Comparison of ENCODE assay signal across 12 cellular contexts in genomic region chr13:30319130-30319529, GRCh38. TPM values are rescaled to one million over a fixed set of nuclear protein-coding genes. Genes with fewer than 3 reads are reported as not detected.
DNase-seq lines count a peak whose midpoint lies in the region; ATAC-seq, FAIRE-seq and TF ChIP-seq lines count a peak whose summit lies in the region.
"Had no signal": no experiment of that assay in that cellular context is flagged by ENCODE, and none has a peak within 500 bp of the region (broad histone marks: within the 10 kb centered on the region; RNA-seq: fewer than 3 reads in every experiment).

No MANE protein-coding gene starts in this region.

- H3K9me3 ChIP-seq in HAP-1 (no peaks in the 10 kb centered on the region), adipocyte (ENCODE audit: control insufficient read depth, low read length) (no peaks in the 10 kb centered on the region), subcutaneous abdominal adipose tissue (ENCODE audit: control insufficient read depth in 5 of 5, low read length in 5 of 5) (no peaks in the 10 kb centered on the region), HepG2 (ENCODE audit: low read length) (no peaks in the 10 kb centered on the region)

- WGBS in HepG2 (ENCODE audit: low lambda C conversion rate): 94% methylated on average over 4 of the region's 4 CpGs

- H3K9ac ChIP-seq in adipocyte (ENCODE audit: low read length): no peak overlapping the region
- H3K9ac ChIP-seq in subcutaneous abdominal adipose tissue (ENCODE audit: low read length in 5 of 5): no peak overlapping the region
- no peak overlapping the region for H3K9ac ChIP-seq in HepG2 (ENCODE audit: insufficient read depth, low read depth, low read length)

- TF ChIP-seq EP300 in HepG2 (IDR thresholded peaks at IDR 0.05; ENCODE audit: low read depth in 2 of 2, low read length in 2 of 2) (no peak), HepG2 (CRISPR knock-in tag; IDR thresholded peaks at IDR 0.05; ENCODE audit: borderline replicate concordance) (no peak)

- no TSS peak for BruUV-seq in HepG2 (replicated peaks; lab: Mats Ljungman, UMichigan)

- no peak for TF ChIP-seq RAD21 in HepG2 (CRISPR knock-in tag; IDR thresholded peaks at IDR 0.05)

- H3K4me3 ChIP-seq in HAP-1 (no peak overlapping the region), adipocyte (ENCODE audit: low read length) (peak overlapping the region; percentile 14), subcutaneous abdominal adipose tissue (ENCODE audit: low read depth in 1 of 5, low read length in 5 of 5) (no peak overlapping the region), HepG2 (replicated peaks in 1 of 3; ENCODE audit: insufficient read depth in 1 of 3, low read depth in 2 of 3, low read length in 3 of 3) (no peak overlapping the region)
- H3K4me3 ChIP-seq: GM23338 had no signal

- in situ Hi-C loops in HAP-1 (cut with MboI; ENCODE audit: low sequenced_read_pairs): no loop called here
- in situ Hi-C loops in HepG2 (cut with HindIII; ENCODE audit: extremely low pct_ligation_motif_present, low pct_unique_long_range_greater_than_20kb): no loop called here

- no peak for TF ChIP-seq POLR2A in HepG2 (IDR thresholded peaks at IDR 0.05; ENCODE audit: insufficient read depth in 1 of 2, low read depth in 2 of 2, low read length in 2 of 2)

- TF ChIP-seq CTCF in HepG2 (CRISPR knock-in tag; IDR thresholded peaks at IDR 0.05): no peak

- no peak overlapping the region for H3K4me2 ChIP-seq in HepG2 (ENCODE audit: low read depth, low read length)
- H3K4me2 ChIP-seq: GM23338 had no signal

- DNase-seq in DMS79 (lab: John Stamatoyannopoulos, UW): peak; percentile 6
- DNase-seq in HAP-1 (ENCODE audit: low spot score in 2 of 2): peak; percentile 61 to 88
- no peak for DNase-seq in adipocyte (ENCODE audit: low read depth)
- DNase-seq in HepG2 (ENCODE audit: low spot score): no peak
- no peak for DNase-seq in AG20443 (ENCODE audit: low spot score)
- no peak for DNase-seq in COLO829 (ENCODE audit: low spot score)
- DNase-seq: HFFc6, NCI-H1694, PC-3 had no signal

- H3K36me3 ChIP-seq in HAP-1 (replicated peaks) (no peaks in the 10 kb centered on the region), adipocyte (ENCODE audit: control insufficient read depth, insufficient read depth, low read length, severe bottlenecking) (no peaks in the 10 kb centered on the region), subcutaneous abdominal adipose tissue (ENCODE audit: control insufficient read depth in 5 of 5, insufficient read depth in 5 of 5, low read length in 5 of 5) (no peaks in the 10 kb centered on the region), HepG2 (replicated peaks in 1 of 2; ENCODE audit: control insufficient read depth in 1 of 2, insufficient read depth in 2 of 2, low read length in 2 of 2) (no peaks in the 10 kb centered on the region; a peak in 1 of 5 replicates)

- CTCF ChIA-PET in HepG2 (lab: Yijun Ruan, JAX; ENCODE audit: low intra/inter-chr PET ratio, low total read pairs): no interaction called here

- intact Hi-C loops in HepG2 (cut with micrococcal nuclease; ENCODE audit: unreplicated experiment): no loop called here

- H3K27me3 ChIP-seq in HAP-1 (ENCODE audit: low read depth) (no peaks in the 10 kb centered on the region), adipocyte (replicated peaks; ENCODE audit: control insufficient read depth, insufficient read depth, low read length) (no peaks in the 10 kb centered on the region), subcutaneous abdominal adipose tissue (ENCODE audit: control insufficient read depth in 5 of 5, insufficient read depth in 4 of 5, low read length in 5 of 5) (no peaks in the 10 kb centered on the region), HepG2 (ENCODE audit: control insufficient read depth in 1 of 2, insufficient read depth in 2 of 2, low read length in 2 of 2) (no peaks in the 10 kb centered on the region)

- H3K4me1 ChIP-seq in HAP-1 (peaks cover 16% of the 10 kb centered on the region), adipocyte (ENCODE audit: control insufficient read depth, insufficient read depth, low read length) (peaks cover 25% of the 10 kb centered on the region), subcutaneous abdominal adipose tissue (ENCODE audit: control insufficient read depth in 5 of 5, insufficient read depth in 5 of 5, low read length in 5 of 5) (peaks cover 0 to 25% (median 17%) of the 10 kb centered on the region in 5 donors), HepG2 (ENCODE audit: insufficient read depth, low read length) (peaks cover 6% of the 10 kb centered on the region; the same call in 1 of the 2 replicates)

- POLR2A ChIA-PET in HepG2 (lab: Yijun Ruan, JAX): interaction anchor here (1.1 kb wide), 1 partner anchor 12 kb away, joined by 3 read pairs; the partner anchor contains the start of gene KATNAL1

- no peak for FAIRE-seq in HepG2 (lab: Jason Lieb, UNC)
- FAIRE-seq: HTR-8/SVneo had no signal

- no peaks in the 10 kb centered on the region for H4K20me1 ChIP-seq in HepG2 (ENCODE audit: insufficient read depth, low read length)

- H3K27ac ChIP-seq in subcutaneous abdominal adipose tissue (ENCODE audit: low read depth, low read length): peak overlapping the region; percentile 66
- no peak overlapping the region for H3K27ac ChIP-seq in HepG2 (ENCODE audit: extremely low read length, insufficient read depth, low read length)

- ATAC-seq in HepG2: no peak
- ATAC-seq: GM23338, PC-3 had no signal

- H3K79me2 ChIP-seq in HepG2 (ENCODE audit: insufficient read depth, low read length): no peaks in the 10 kb centered on the region

- no peak overlapping the region for H2AFZ ChIP-seq in HepG2 (ENCODE audit: low read length)
- H2AFZ ChIP-seq: GM23338 had no signal

TF ChIP-seq in HepG2, 621 proteins besides CTCF, POLR2A, EP300 and RAD21 (continues in another document):
- TF ChIP-seq IKZF5 (CRISPR knock-in tag; IDR thresholded peaks at IDR 0.05) (no peak), HNRNPL (IDR thresholded peaks at IDR 0.05; ENCODE audit: low read depth, low read length) (no peak), CEBPB (IDR thresholded peaks at IDR 0.05; ENCODE audit: borderline replicate concordance, low read depth, low read length) (no peak), ZNF597 (CRISPR knock-in tag; IDR thresholded peaks at IDR 0.05) (no peak), ZNF501 (CRISPR knock-in tag; IDR thresholded peaks at IDR 0.05) (no peak), HHEX (CRISPR knock-in tag; IDR thresholded peaks at IDR 0.05) (no peak), ERF (CRISPR knock-in tag; IDR thresholded peaks at IDR 0.05) (no peak)

RNA-seq across cellular contexts. Expression of gene KATNAL1, which starts 11.8 kb away (rescaled TPM):
- total RNA-seq in HepG2 (2016; rRNA removed; fragmentation: Illumina TruSeq; extraction: Trizol): 11.8 and 13.9 TPM in 2 replicates
- total RNA-seq in HepG2 (2016; cell fraction: cytosol; rRNA removed; fragmentation: Illumina TruSeq; extraction: Trizol; ENCODE audit: low read depth): 19.6 and 22.7 TPM in 2 replicates
- 10.8 and 15.5 TPM in 2 replicates for total RNA-seq in HepG2 (2016; cell fraction: insoluble cytoplasmic fraction; rRNA removed; fragmentation: Illumina TruSeq; extraction: Trizol)
- 15.8 and 20.3 TPM in 2 replicates for total RNA-seq in HepG2 (2016; cell fraction: membrane; rRNA removed; fragmentation: Illumina TruSeq; extraction: Trizol)
- 16.2 and 19.5 TPM in 2 replicates for total RNA-seq in HepG2 (2016; cell fraction: nucleus; rRNA removed; fragmentation: Illumina TruSeq; extraction: Trizol)
- 2.8 and 3.2 TPM in 2 replicates for polyA plus RNA-seq in HepG2 (2011; rRNA removed)
- polyA plus RNA-seq in HepG2 (2011; cell fraction: cytosol; rRNA removed): 1.6 and 2.2 TPM in 2 replicates
- 2.9 and 3.5 TPM in 2 replicates for polyA plus RNA-seq in HepG2 (2011; cell fraction: nucleus; rRNA removed)
- 2.6 and 4.0 TPM in 2 replicates for polyA plus RNA-seq in HepG2 (2012)
- polyA plus RNA-seq in HepG2 (2016; cell fraction: cytosol; fragmentation: Illumina TruSeq; extraction: Trizol; ENCODE audit: low read depth): 4.6 and 4.7 TPM in 2 replicates
- polyA plus RNA-seq in HepG2 (2016; cell fraction: insoluble cytoplasmic fraction; fragmentation: Illumina TruSeq; extraction: Trizol; ENCODE audit: low read depth): 6.3 and 6.7 TPM in 2 replicates
- 6.3 and 7.2 TPM in 2 replicates for polyA plus RNA-seq in HepG2 (2016; cell fraction: membrane; fragmentation: Illumina TruSeq; extraction: Trizol; ENCODE audit: low read depth)
- 6.7 and 8.5 TPM in 2 replicates for polyA plus RNA-seq in HepG2 (2016; cell fraction: nucleus; fragmentation: Illumina TruSeq; extraction: Trizol; ENCODE audit: insufficient read depth, low read depth)
- 1.8 and 3.2 TPM in 2 replicates for polyA minus RNA-seq in HepG2 (2011; rRNA and poly(A)+ RNA removed; ENCODE audit: low replicate concordance)
- 3.5 and 6.6 TPM in 2 replicates for polyA minus RNA-seq in HepG2 (2011; cell fraction: cytosol; rRNA and poly(A)+ RNA removed)
- 15.3 and 19.6 TPM in 2 replicates for polyA minus RNA-seq in HepG2 (2011; cell fraction: nucleus; rRNA and poly(A)+ RNA removed)

Comparison
In these comparisons a context has a peak if more than half of its experiments do, and no peak if none do; other contexts are left out.
1. DNase-seq: peak in DMS79 (single experiment) and HAP-1 (2 of 2); none in adipocyte (single experiment), HepG2 (single experiment), AG20443 (single experiment) and COLO829 (single experiment).